In genomic region chr22:39152024-39152510, GRCh38 we compare ENCODE assay signal across 1 cellular context.
TF ChIP-seq lines count a peak whose summit lies in the region.

No MANE protein-coding gene starts in this region.

TF ChIP-seq in endothelial cell of umbilical vein, 7 proteins besides CTCF, POLR2A, EP300 and RAD21 (continued from another document):
- no peak for TF ChIP-seq FOS (IDR thresholded peaks at IDR 0.05; ENCODE audit: borderline replicate concordance, insufficient read depth, low read length)
- no peak for TF ChIP-seq POLR2AphosphoS5 (IDR thresholded peaks at IDR 0.05; ENCODE audit: insufficient read depth, low read depth, low read length)
